Comparison of ENCODE assay signal across 8 cellular contexts in genomic region chr2:69644506-69644979, GRCh38.
DNase-seq lines count a peak whose midpoint lies in the region; ATAC-seq and TF ChIP-seq lines count a peak whose summit lies in the region.

No MANE protein-coding gene starts in this region.

- no peak overlapping the region for H3K27ac ChIP-seq in DOHH2 (ENCODE audit: low read depth, low read length)
- peak overlapping the region; percentile 76 for H3K27ac ChIP-seq in OCI-LY1 (ENCODE audit: low read depth, low read length, poor library complexity, severe bottlenecking)

- H3K9ac ChIP-seq in OCI-LY1 (ENCODE audit: low read length) = peak overlapping the region; percentile 73

- no peaks in the 10 kb centered on the region for H3K36me3 ChIP-seq in DOHH2 (ENCODE audit: control insufficient read depth, low read length)
- H3K36me3 ChIP-seq in OCI-LY1 (ENCODE audit: insufficient read depth, low read length) = peaks cover 4% of the 10 kb centered on the region
- H3K36me3 ChIP-seq in neuron (ENCODE audit: insufficient read depth, low read length) = no peaks in the 10 kb centered on the region

- peaks cover 54% of the 10 kb centered on the region for H3K4me1 ChIP-seq in DOHH2 (ENCODE audit: control insufficient read depth, low read length)
- peaks cover 61% of the 10 kb centered on the region for H3K4me1 ChIP-seq in OCI-LY1 (ENCODE audit: insufficient read depth, low read length, severe bottlenecking)
- peaks cover 34% of the 10 kb centered on the region for H3K4me1 ChIP-seq in neuron (ENCODE audit: insufficient read depth, low read length)

- H3F3A ChIP-seq in DOHH2 (ENCODE audit: control insufficient read depth, insufficient read depth) (peaks cover 14% of the 10 kb centered on the region), OCI-LY1 (ENCODE audit: insufficient read depth, low read length) (no peaks in the 10 kb centered on the region)

- H3K4me3 ChIP-seq in DOHH2 (ENCODE audit: low read length) (peak overlapping the region; percentile 93), OCI-LY1 (ENCODE audit: low read depth, low read length, poor library complexity, severe bottlenecking) (peak overlapping the region; percentile 78), epithelial cell of esophagus (ENCODE audit: low read length) (peak overlapping the region; percentile 91), neuron (ENCODE audit: low read length) (peak overlapping the region; percentile 76)

- H3K9me2 ChIP-seq in DOHH2 (replicated peaks; ENCODE audit: control insufficient read depth, low read length) = no peaks in the 10 kb centered on the region
- no peaks in the 10 kb centered on the region for H3K9me2 ChIP-seq in OCI-LY1 (ENCODE audit: low read depth, low read length)

- H3K79me2 ChIP-seq in DOHH2 (ENCODE audit: control insufficient read depth, low read length) (no peaks in the 10 kb centered on the region), OCI-LY1 (ENCODE audit: insufficient read depth, low read length) (no peaks in the 10 kb centered on the region)

- peak overlapping the region; percentile 97 for H3K4me2 ChIP-seq in DOHH2 (ENCODE audit: low read length)
- peak overlapping the region; percentile 81 for H3K4me2 ChIP-seq in OCI-LY1 (ENCODE audit: low read length)

- H4K20me1 ChIP-seq in DOHH2 (ENCODE audit: control insufficient read depth, insufficient read depth, low read depth, low read length) (0 out of 2 replicates have a peak, but pooled peaks cover 4% of the 10 kb centered on the region), OCI-LY1 (ENCODE audit: insufficient read depth, low read length) (no peaks in the 10 kb centered on the region)

- peak overlapping the region; percentile 12; the same call in 1 of the 2 replicates for H2AFZ ChIP-seq in OCI-LY1 (ENCODE audit: low read length)
- peak overlapping the region; percentile 64 for H2AFZ ChIP-seq in neuron (ENCODE audit: low read depth, low read length)

- H3K27me3 ChIP-seq in DOHH2 (ENCODE audit: control insufficient read depth, low read length) (peaks cover 69% of the 10 kb centered on the region), OCI-LY1 (ENCODE audit: insufficient read depth, low read length) (no peaks in the 10 kb centered on the region), neuron (ENCODE audit: insufficient read depth, low read length) (no peaks in the 10 kb centered on the region)

- TF ChIP-seq CTCF in DOHH2 (IDR thresholded peaks at IDR 0.05; ENCODE audit: low read depth, low read length, poor library complexity, severe bottlenecking) (no peak), OCI-LY1 (IDR thresholded peaks at IDR 0.05; ENCODE audit: low read length) (no peak), epithelial cell of esophagus (IDR thresholded peaks at IDR 0.05; ENCODE audit: insufficient read depth, low read depth, low read length, missing control alignments) (no peak)

- H3K9me3 ChIP-seq in DOHH2 (ENCODE audit: control insufficient read depth, insufficient read depth, low read length) = no peaks in the 10 kb centered on the region; the same call in 1 of the 2 replicates
- no peaks in the 10 kb centered on the region for H3K9me3 ChIP-seq in OCI-LY1 (ENCODE audit: low read length)
- no peaks in the 10 kb centered on the region for H3K9me3 ChIP-seq in neuron (ENCODE audit: low read length)

- no peak for ATAC-seq in GM21390 (IDR thresholded peaks at IDR 0.05; ENCODE audit: unreplicated experiment)
- no peak for ATAC-seq in GM18502 (IDR thresholded peaks at IDR 0.05; ENCODE audit: poor library complexity, unreplicated experiment)

- DNase-seq in epithelial cell of esophagus (ENCODE audit: low read depth) (no peak), middle frontal gyrus (ENCODE audit: extremely low spot score, low spot score) (no peak)
- no peak for DNase-seq in activated CD8-positive, alpha-beta memory T cell treated with anti-CD3 and anti-CD28 coated beads, Interleukin-2, amount 50 U/mL, for 4 hours
